In the genomic region with DNA sequence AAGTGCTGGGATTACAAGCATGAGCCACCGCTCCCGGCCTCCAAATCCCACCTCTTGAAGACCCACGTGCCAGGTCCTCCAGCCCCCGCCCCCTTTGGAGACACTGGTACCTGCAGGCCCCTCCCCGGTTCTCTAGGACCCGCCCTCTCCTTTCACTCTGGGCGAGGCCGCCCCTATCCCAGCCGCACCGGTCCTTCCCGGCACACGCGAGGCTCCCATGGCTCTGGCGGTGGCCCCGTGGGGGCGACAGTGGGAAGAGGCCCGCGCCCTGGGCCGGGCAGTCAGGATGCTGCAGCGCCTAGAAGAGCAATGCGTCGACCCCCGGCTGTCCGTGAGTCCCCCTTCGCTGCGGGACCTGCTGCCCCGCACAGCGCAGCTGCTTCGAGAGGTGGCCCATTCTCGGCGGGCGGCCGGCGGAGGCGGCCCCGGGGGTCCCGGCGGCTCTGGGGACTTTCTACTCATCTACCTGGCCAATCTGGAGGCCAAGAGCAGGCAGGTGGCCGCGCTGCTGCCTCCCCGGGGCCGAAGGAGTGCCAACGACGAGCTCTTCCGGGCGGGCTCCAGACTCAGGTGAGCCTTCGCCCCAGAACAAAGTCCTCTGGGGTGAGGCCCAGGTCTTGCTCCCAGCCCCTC, we compare ENCODE assay signal across 1 cellular context.
TF ChIP-seq lines count a peak whose summit lies in the region.

A gene with protein sequence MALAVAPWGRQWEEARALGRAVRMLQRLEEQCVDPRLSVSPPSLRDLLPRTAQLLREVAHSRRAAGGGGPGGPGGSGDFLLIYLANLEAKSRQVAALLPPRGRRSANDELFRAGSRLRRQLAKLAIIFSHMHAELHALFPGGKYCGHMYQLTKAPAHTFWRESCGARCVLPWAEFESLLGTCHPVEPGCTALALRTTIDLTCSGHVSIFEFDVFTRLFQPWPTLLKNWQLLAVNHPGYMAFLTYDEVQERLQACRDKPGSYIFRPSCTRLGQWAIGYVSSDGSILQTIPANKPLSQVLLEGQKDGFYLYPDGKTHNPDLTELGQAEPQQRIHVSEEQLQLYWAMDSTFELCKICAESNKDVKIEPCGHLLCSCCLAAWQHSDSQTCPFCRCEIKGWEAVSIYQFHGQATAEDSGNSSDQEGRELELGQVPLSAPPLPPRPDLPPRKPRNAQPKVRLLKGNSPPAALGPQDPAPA (plus strand): TSS at position 176 of the 633 bp plus-strand sequence. CDS start 42 bp downstream, at position 218.

TF ChIP-seq in HepG2, 621 proteins besides CTCF, POLR2A, EP300 and RAD21 (continued from another document and continues in another):
- TF ChIP-seq, protein P1, sequence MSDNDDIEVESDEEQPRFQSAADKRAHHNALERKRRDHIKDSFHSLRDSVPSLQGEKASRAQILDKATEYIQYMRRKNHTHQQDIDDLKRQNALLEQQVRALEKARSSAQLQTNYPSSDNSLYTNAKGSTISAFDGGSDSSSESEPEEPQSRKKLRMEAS (IDR thresholded peaks at IDR 0.05): peak; percentile 71
- TF ChIP-seq ZNF547 (CRISPR knock-in tag; IDR thresholded peaks at IDR 0.05) (no peak), ZNF33A (CRISPR knock-in tag; IDR thresholded peaks at IDR 0.05; ENCODE audit: borderline replicate concordance) (no peak), SOX5 (CRISPR knock-in tag; IDR thresholded peaks at IDR 0.05; ENCODE audit: borderline replicate concordance) (0 out of 2 replicates have a peak, but pooled peaks have one; percentile 19), CBFB (CRISPR knock-in tag; IDR thresholded peaks at IDR 0.05) (0 out of 2 replicates have a peak, but pooled peaks have one; percentile 16), GATAD2A (CRISPR knock-in tag; IDR thresholded peaks at IDR 0.05) (0 out of 2 replicates have a peak, but pooled peaks have one; percentile 19), ZBTB7A (CRISPR knock-in tag; IDR thresholded peaks at IDR 0.05) (0 out of 2 replicates have a peak, but pooled peaks have one; percentile 49), HDAC2 (CRISPR knock-in tag; IDR thresholded peaks at IDR 0.05) (no peak), ZBTB7B (CRISPR knock-in tag; IDR thresholded peaks at IDR 0.05) (peak; percentile 90), ZNF501 (CRISPR knock-in tag; IDR thresholded peaks at IDR 0.05) (0 out of 2 replicates have a peak, but pooled peaks have one; percentile 14), NFKB2 (CRISPR knock-in tag; IDR thresholded peaks at IDR 0.05; ENCODE audit: borderline replicate concordance) (no peak), ZFX (CRISPR knock-in tag; IDR thresholded peaks at IDR 0.05; ENCODE audit: low read depth) (peak; percentile 61), NFYC (CRISPR knock-in tag; IDR thresholded peaks at IDR 0.05) (0 out of 2 replicates have a peak, but pooled peaks have one; percentile 19), ZNF768 (CRISPR knock-in tag; IDR thresholded peaks at IDR 0.05) (peak; percentile 30; the same call in 1 of the 2 replicates), KDM2A (CRISPR knock-in tag; IDR thresholded peaks at IDR 0.05; ENCODE audit: borderline replicate concordance, low read depth) (peak; percentile 60; the same call in 1 of the 2 replicates), ZSCAN22 (CRISPR knock-in tag; IDR thresholded peaks at IDR 0.05) (peak; percentile 91), ZSCAN29 (CRISPR knock-in tag; conservative IDR thresholded peaks at IDR 0.05) (no peak), ZNF619 (CRISPR knock-in tag; IDR thresholded peaks at IDR 0.05) (0 out of 2 replicates have a peak, but pooled peaks have one; percentile 52), HNF4A (CRISPR knock-in tag; IDR thresholded peaks at IDR 0.05) (peak; percentile 35; the same call in 1 of the 2 replicates), SALL1 (CRISPR knock-in tag; IDR thresholded peaks at IDR 0.05) (peak; percentile 49; the same call in 1 of the 2 replicates), KLF6 (CRISPR knock-in tag; IDR thresholded peaks at IDR 0.05) (no peak), HOXA3 (CRISPR knock-in tag; IDR thresholded peaks at IDR 0.05) (0 out of 2 replicates have a peak, but pooled peaks have one; percentile 17), SP4 (CRISPR knock-in tag; IDR thresholded peaks at IDR 0.05) (peak; percentile 67; the same call in 1 of the 2 replicates), ZNF598 (CRISPR knock-in tag; IDR thresholded peaks at IDR 0.05; ENCODE audit: borderline replicate concordance) (no peak), ZNF354B (CRISPR knock-in tag; IDR thresholded peaks at IDR 0.05) (no peak), ZNF205 (CRISPR knock-in tag; IDR thresholded peaks at IDR 0.05) (0 out of 2 replicates have a peak, but pooled peaks have one; percentile 62), KDM5B (CRISPR knock-in tag; IDR thresholded peaks at IDR 0.05; ENCODE audit: borderline replicate concordance) (0 out of 2 replicates have a peak, but pooled peaks have one; percentile 51), RBFOX2 (IDR thresholded peaks at IDR 0.05; ENCODE audit: low read depth, low read length) (peak; percentile 74), POLR2G (IDR thresholded peaks at IDR 0.05; ENCODE audit: low read depth, low read length) (0 out of 2 replicates have a peak, but pooled peaks have one; percentile 37), HOXA9 (CRISPR knock-in tag; IDR thresholded peaks at IDR 0.05; ENCODE audit: borderline replicate concordance) (no peak), ZNF703 (CRISPR knock-in tag; IDR thresholded peaks at IDR 0.05; ENCODE audit: borderline replicate concordance) (no peak), POLR2AphosphoS5 (IDR thresholded peaks at IDR 0.05; ENCODE audit: low read depth, low read length) (0 out of 2 replicates have a peak, but pooled peaks have one; percentile 31), RXRA (CRISPR knock-in tag; IDR thresholded peaks at IDR 0.05) (0 out of 2 replicates have a peak, but pooled peaks have one; percentile 13), AGO1 (IDR thresholded peaks at IDR 0.05; ENCODE audit: low read depth, low read length, poor library complexity, severe bottlenecking) (no peak), SAP130 (CRISPR knock-in tag; IDR thresholded peaks at IDR 0.05; ENCODE audit: low read depth) (peak; percentile 57)
- TF ChIP-seq, protein P2, sequence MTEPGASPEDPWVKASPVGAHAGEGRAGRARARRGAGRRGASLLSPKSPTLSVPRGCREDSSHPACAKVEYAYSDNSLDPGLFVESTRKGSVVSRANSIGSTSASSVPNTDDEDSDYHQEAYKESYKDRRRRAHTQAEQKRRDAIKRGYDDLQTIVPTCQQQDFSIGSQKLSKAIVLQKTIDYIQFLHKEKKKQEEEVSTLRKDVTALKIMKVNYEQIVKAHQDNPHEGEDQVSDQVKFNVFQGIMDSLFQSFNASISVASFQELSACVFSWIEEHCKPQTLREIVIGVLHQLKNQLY (CRISPR knock-in tag; IDR thresholded peaks at IDR 0.05): no peak
- TF ChIP-seq, protein P3, sequence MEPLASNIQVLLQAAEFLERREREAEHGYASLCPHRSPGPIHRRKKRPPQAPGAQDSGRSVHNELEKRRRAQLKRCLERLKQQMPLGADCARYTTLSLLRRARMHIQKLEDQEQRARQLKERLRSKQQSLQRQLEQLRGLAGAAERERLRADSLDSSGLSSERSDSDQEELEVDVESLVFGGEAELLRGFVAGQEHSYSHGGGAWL (CRISPR knock-in tag; IDR thresholded peaks at IDR 0.05): peak; percentile 84
- TF ChIP-seq, protein P4, sequence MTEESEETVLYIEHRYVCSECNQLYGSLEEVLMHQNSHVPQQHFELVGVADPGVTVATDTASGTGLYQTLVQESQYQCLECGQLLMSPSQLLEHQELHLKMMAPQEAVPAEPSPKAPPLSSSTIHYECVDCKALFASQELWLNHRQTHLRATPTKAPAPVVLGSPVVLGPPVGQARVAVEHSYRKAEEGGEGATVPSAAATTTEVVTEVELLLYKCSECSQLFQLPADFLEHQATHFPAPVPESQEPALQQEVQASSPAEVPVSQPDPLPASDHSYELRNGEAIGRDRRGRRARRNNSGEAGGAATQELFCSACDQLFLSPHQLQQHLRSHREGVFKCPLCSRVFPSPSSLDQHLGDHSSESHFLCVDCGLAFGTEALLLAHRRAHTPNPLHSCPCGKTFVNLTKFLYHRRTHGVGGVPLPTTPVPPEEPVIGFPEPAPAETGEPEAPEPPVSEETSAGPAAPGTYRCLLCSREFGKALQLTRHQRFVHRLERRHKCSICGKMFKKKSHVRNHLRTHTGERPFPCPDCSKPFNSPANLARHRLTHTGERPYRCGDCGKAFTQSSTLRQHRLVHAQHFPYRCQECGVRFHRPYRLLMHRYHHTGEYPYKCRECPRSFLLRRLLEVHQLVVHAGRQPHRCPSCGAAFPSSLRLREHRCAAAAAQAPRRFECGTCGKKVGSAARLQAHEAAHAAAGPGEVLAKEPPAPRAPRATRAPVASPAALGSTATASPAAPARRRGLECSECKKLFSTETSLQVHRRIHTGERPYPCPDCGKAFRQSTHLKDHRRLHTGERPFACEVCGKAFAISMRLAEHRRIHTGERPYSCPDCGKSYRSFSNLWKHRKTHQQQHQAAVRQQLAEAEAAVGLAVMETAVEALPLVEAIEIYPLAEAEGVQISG (CRISPR knock-in tag; IDR thresholded peaks at IDR 0.05): 0 out of 2 replicates have a peak, but pooled peaks have one; percentile 28
- TF ChIP-seq, protein P5, sequence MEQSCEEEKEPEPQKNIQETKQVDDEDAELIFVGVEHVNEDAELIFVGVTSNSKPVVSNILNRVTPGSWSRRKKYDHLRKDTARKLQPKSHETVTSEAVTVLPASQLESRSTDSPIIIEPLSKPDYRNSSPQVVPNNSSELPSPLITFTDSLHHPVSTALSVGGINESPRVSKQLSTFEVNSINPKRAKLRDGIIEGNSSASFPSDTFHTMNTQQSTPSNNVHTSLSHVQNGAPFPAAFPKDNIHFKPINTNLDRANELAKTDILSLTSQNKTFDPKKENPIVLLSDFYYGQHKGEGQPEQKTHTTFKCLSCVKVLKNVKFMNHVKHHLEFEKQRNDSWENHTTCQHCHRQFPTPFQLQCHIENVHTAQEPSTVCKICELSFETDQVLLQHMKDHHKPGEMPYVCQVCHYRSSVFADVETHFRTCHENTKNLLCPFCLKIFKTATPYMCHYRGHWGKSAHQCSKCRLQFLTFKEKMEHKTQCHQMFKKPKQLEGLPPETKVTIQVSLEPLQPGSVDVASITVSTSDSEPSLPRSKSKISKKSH (CRISPR knock-in tag; IDR thresholded peaks at IDR 0.05; ENCODE audit: borderline replicate concordance): 0 out of 2 replicates have a peak, but pooled peaks have one; percentile 15
- TF ChIP-seq, protein P6, sequence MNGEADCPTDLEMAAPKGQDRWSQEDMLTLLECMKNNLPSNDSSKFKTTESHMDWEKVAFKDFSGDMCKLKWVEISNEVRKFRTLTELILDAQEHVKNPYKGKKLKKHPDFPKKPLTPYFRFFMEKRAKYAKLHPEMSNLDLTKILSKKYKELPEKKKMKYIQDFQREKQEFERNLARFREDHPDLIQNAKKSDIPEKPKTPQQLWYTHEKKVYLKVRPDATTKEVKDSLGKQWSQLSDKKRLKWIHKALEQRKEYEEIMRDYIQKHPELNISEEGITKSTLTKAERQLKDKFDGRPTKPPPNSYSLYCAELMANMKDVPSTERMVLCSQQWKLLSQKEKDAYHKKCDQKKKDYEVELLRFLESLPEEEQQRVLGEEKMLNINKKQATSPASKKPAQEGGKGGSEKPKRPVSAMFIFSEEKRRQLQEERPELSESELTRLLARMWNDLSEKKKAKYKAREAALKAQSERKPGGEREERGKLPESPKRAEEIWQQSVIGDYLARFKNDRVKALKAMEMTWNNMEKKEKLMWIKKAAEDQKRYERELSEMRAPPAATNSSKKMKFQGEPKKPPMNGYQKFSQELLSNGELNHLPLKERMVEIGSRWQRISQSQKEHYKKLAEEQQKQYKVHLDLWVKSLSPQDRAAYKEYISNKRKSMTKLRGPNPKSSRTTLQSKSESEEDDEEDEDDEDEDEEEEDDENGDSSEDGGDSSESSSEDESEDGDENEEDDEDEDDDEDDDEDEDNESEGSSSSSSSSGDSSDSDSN (CRISPR knock-in tag; IDR thresholded peaks at IDR 0.05): peak; percentile 53
- TF ChIP-seq, protein P7, sequence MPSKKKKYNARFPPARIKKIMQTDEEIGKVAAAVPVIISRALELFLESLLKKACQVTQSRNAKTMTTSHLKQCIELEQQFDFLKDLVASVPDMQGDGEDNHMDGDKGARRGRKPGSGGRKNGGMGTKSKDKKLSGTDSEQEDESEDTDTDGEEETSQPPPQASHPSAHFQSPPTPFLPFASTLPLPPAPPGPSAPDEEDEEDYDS (CRISPR knock-in tag; IDR thresholded peaks at IDR 0.05): 0 out of 2 replicates have a peak, but pooled peaks have one; percentile 9
- TF ChIP-seq, protein P8, sequence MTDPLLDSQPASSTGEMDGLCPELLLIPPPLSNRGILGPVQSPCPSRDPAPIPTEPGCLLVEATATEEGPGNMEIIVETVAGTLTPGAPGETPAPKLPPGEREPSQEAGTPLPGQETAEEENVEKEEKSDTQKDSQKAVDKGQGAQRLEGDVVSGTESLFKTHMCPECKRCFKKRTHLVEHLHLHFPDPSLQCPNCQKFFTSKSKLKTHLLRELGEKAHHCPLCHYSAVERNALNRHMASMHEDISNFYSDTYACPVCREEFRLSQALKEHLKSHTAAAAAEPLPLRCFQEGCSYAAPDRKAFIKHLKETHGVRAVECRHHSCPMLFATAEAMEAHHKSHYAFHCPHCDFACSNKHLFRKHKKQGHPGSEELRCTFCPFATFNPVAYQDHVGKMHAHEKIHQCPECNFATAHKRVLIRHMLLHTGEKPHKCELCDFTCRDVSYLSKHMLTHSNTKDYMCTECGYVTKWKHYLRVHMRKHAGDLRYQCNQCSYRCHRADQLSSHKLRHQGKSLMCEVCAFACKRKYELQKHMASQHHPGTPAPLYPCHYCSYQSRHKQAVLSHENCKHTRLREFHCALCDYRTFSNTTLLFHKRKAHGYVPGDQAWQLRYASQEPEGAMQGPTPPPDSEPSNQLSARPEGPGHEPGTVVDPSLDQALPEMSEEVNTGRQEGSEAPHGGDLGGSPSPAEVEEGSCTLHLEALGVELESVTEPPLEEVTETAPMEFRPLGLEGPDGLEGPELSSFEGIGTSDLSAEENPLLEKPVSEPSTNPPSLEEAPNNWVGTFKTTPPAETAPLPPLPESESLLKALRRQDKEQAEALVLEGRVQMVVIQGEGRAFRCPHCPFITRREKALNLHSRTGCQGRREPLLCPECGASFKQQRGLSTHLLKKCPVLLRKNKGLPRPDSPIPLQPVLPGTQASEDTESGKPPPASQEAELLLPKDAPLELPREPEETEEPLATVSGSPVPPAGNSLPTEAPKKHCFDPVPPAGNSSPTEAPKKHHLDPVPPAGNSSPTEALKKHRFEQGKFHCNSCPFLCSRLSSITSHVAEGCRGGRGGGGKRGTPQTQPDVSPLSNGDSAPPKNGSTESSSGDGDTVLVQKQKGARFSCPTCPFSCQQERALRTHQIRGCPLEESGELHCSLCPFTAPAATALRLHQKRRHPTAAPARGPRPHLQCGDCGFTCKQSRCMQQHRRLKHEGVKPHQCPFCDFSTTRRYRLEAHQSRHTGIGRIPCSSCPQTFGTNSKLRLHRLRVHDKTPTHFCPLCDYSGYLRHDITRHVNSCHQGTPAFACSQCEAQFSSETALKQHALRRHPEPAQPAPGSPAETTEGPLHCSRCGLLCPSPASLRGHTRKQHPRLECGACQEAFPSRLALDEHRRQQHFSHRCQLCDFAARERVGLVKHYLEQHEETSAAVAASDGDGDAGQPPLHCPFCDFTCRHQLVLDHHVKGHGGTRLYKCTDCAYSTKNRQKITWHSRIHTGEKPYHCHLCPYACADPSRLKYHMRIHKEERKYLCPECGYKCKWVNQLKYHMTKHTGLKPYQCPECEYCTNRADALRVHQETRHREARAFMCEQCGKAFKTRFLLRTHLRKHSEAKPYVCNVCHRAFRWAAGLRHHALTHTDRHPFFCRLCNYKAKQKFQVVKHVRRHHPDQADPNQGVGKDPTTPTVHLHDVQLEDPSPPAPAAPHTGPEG (CRISPR knock-in tag; IDR thresholded peaks at IDR 0.05): no peak
